ENCODE assay signal across 21 cellular contexts in the genomic region with DNA sequence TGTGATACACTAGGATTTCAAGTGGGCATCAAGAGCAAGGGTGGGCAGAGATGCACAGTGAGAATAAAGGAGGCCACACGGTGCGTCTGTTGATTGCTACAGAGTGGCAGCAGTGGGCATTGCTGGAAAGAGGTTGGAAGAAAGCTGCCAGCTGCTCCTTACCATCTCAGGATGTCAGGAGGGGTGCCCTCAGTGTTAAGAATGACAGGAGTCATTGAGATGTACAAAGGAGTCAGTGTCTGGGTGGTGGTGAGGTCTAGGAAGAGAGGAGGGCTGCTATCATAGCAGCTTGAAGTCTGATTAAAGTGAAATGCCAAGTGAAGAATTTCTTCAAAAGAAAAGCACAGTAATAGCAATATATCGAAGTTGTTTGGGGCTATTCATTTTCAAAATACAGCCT.
"Had no signal": no experiment of that assay in that cellular context is flagged by ENCODE, and none has a peak within 500 bp of the region (broad histone marks: within the 10 kb centered on the region; RNA-seq: fewer than 3 reads in every experiment).

No MANE protein-coding gene starts in this region.

- DNase-seq: effector CD8-positive, alpha-beta T cell; endodermal cell; esophagus squamous epithelium; hypothalamus; immature natural killer cell; islet precursor cell; kidney glomerular epithelial cell; left colon; left ventricle myocardium superior; lower lobe of right lung; natural killer cell; right lobe of liver; small intestine; stimulated activated CD4-positive, alpha-beta T cell treated with anti-CD3 and anti-CD28 coated beads, Interleukin-15, amount 100 ng/mL, for 24 hours; stimulated activated CD4-positive, alpha-beta T cell treated with anti-CD3 and anti-CD28 coated beads, Interleukin-2, amount 100 ng/mL, for 48 hours; stimulated activated naive B cell treated with anti-CD40 and anti-IgM and Interleukin-4, amounts not matched to agents 10 μg/mL and 1 μg/mL and 100 μg/mL, for 72 hours; upper lobe of left lung had no signal

- H3K4me3 ChIP-seq: esophagus squamous epithelium, lower lobe of right lung, right lobe of liver, thoracic aorta, tibial nerve, upper lobe of left lung had no signal

- H3K27me3 ChIP-seq: esophagus squamous epithelium, neutrophil, right lobe of liver, tibial nerve, upper lobe of left lung had no signal

- H3K9ac ChIP-seq: parathyroid adenoma had no signal

- H3K36me3 ChIP-seq: esophagus squamous epithelium, lower lobe of right lung, neutrophil, right lobe of liver, thoracic aorta, tibial nerve, upper lobe of left lung had no signal

- ATAC-seq: left colon; lower lobe of right lung; natural killer cell; right lobe of liver; stimulated activated naive B cell treated with anti-CD40 and anti-IgM and Interleukin-4, amounts not matched to agents 10 μg/mL and 1 μg/mL and 100 μg/mL, for 72 hours had no signal

- H3K27ac ChIP-seq: esophagus squamous epithelium, lower lobe of right lung, neutrophil, parathyroid adenoma, right lobe of liver, thoracic aorta, tibial nerve, upper lobe of left lung had no signal

- H3K4me1 ChIP-seq: lower lobe of right lung, parathyroid adenoma, right lobe of liver, tibial nerve, upper lobe of left lung had no signal

- H3K9me3 ChIP-seq: esophagus squamous epithelium, lower lobe of right lung, neutrophil, right lobe of liver, thoracic aorta, tibial nerve, upper lobe of left lung had no signal
